Comparison of ENCODE assay signal across 23 cellular contexts in the genomic region with DNA sequence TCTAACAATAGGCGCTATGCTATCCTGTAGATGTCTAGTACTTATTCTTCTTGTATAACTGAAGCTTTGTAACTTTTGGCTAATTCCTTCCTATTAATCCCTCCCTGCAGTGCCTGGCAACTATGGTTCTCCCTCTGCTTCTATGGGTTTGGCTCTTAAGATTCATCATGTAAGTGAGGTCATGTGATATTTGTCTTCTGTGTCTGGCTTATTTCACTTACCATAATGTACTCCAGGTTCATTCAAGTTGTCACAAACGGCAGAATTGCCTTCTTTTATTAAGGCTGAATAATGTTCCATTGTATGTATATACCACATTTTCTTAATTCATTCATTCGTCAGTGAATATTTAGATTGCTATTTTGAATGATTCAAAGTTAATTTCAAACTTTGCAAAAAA.
"Had no signal": no experiment of that assay in that cellular context is flagged by ENCODE, and none has a peak within 500 bp of the region (broad histone marks: within the 10 kb centered on the region; RNA-seq: fewer than 3 reads in every experiment).

No MANE protein-coding gene starts in this region.

- H3K4me1 ChIP-seq: colonic mucosa, esophagus squamous epithelium, lower lobe of right lung, neural progenitor cell, prostate gland, right atrium auricular region, testis, tibial artery had no signal

- DNase-seq: colonic mucosa; effector memory CD4-positive, alpha-beta T cell; esophagus squamous epithelium; hypothalamus; immature natural killer cell; islet precursor cell; kidney glomerular epithelial cell; left colon; left ventricle myocardium inferior; lower lobe of right lung; naive thymus-derived CD4-positive, alpha-beta T cell; stimulated activated CD4-positive, alpha-beta T cell treated with anti-CD3 and anti-CD28 coated beads, Interleukin-4, amount 100 ng/mL, for 4 hours; stimulated activated naive CD8-positive, alpha-beta T cell treated with anti-CD3 and anti-CD28 coated beads, Interleukin-15, Interleukin-2, amounts not matched to agents 100 U/mL and 50 U/mL, for 24 hours; substantia nigra; testis; tibial artery had no signal

- H3K9me3 ChIP-seq: colonic mucosa, esophagus squamous epithelium, left ventricle myocardium inferior, lower lobe of right lung, prostate gland, right atrium auricular region, testis, tibial artery had no signal

- H3K27me3 ChIP-seq: colonic mucosa, esophagus squamous epithelium, neural progenitor cell, right atrium auricular region, testis, tibial artery had no signal

- H3K27ac ChIP-seq: colonic mucosa, esophagus squamous epithelium, left ventricle myocardium inferior, lower lobe of right lung, neural progenitor cell, prostate gland, right atrium auricular region, testis, tibial artery had no signal

- FAIRE-seq: endothelial cell of umbilical vein, frontal cortex had no signal

- H3K36me3 ChIP-seq: colonic mucosa, esophagus squamous epithelium, left ventricle myocardium inferior, lower lobe of right lung, neural progenitor cell, prostate gland, right atrium auricular region, tibial artery had no signal

- H3K4me3 ChIP-seq: colonic mucosa, esophagus squamous epithelium, left ventricle myocardium inferior, lower lobe of right lung, neural progenitor cell, prostate gland, right atrium auricular region, testis, tibial artery had no signal

- ATAC-seq: left colon; lower lobe of right lung; naive thymus-derived CD4-positive, alpha-beta T cell; sciatic nerve; stimulated activated memory B cell treated with anti-CD40 and anti-IgM and Interleukin-4, amounts not matched to agents 10 μg/mL and 1 μg/mL and 100 μg/mL, for 72 hours; stimulated activated naive CD8-positive, alpha-beta T cell treated with anti-CD3 and anti-CD28 coated beads, Interleukin-15, Interleukin-2, amounts not matched to agents 100 U/mL and 50 U/mL, for 24 hours had no signal
